In genomic region chr21:41425588-41425953, GRCh38 we compare ENCODE assay signal across 8 cellular contexts. TPM values are rescaled to one million over a fixed set of nuclear protein-coding genes. Genes with fewer than 3 reads are reported as not detected.
DNase-seq lines count a peak whose midpoint lies in the region; ATAC-seq, FAIRE-seq and TF ChIP-seq lines count a peak whose summit lies in the region.

No MANE protein-coding gene starts in this region.

- H3K9me3 ChIP-seq in Caco-2 (no peaks in the 10 kb centered on the region), OCI-LY1 (ENCODE audit: low read length) (no peaks in the 10 kb centered on the region), endothelial cell of umbilical vein (replicated peaks; ENCODE audit: control insufficient read depth, insufficient read depth, low read length) (no peaks in the 10 kb centered on the region), pancreas (no peaks in the 10 kb centered on the region)

- H3K36me3 ChIP-seq in Caco-2 (ENCODE audit: control insufficient read depth, insufficient read depth, low read length), result no peaks in the 10 kb centered on the region
- H3K36me3 ChIP-seq in OCI-LY1 (ENCODE audit: insufficient read depth, low read length), result peaks cover 6% of the 10 kb centered on the region; the same call in 1 of the 2 replicates
- H3K36me3 ChIP-seq in endothelial cell of umbilical vein (ENCODE audit: control insufficient read depth in 2 of 2, extremely low read depth in 1 of 2, insufficient read depth in 2 of 2, low read length in 2 of 2), result no peaks in the 10 kb centered on the region
- no peaks in the 10 kb centered on the region for H3K36me3 ChIP-seq in pancreas

- TF ChIP-seq POLR2A in endothelial cell of umbilical vein (IDR thresholded peaks at IDR 0.05; ENCODE audit: low read depth, low read length), result no peak

- H2AFZ ChIP-seq in OCI-LY1 (ENCODE audit: low read length) (no peak overlapping the region), endothelial cell of umbilical vein (ENCODE audit: low read depth, low read length) (peak overlapping the region; percentile 90)

- H3K4me2 ChIP-seq in OCI-LY1 (ENCODE audit: low read length), result peak overlapping the region; percentile 88
- peak overlapping the region; percentile 56 for H3K4me2 ChIP-seq in endothelial cell of umbilical vein (ENCODE audit: insufficient read depth, low read length)

- no peak for TF ChIP-seq CTCF in Caco-2 (IDR thresholded peaks at IDR 0.05; ENCODE audit: insufficient read depth in 1 of 2, low read depth in 1 of 2, low read length in 1 of 2, severe bottlenecking in 1 of 2, unreplicated experiment in 1 of 2)
- TF ChIP-seq CTCF in OCI-LY1 (IDR thresholded peaks at IDR 0.05; ENCODE audit: low read length), result no peak
- no peak for TF ChIP-seq CTCF in endothelial cell of umbilical vein (IDR thresholded peaks at IDR 0.05; ENCODE audit: extremely low read depth in 1 of 2, insufficient read depth in 1 of 2, low read depth in 1 of 2, low read length in 2 of 2)
- TF ChIP-seq CTCF in pancreas (IDR thresholded peaks at IDR 0.05), result no peak

- H4K20me1 ChIP-seq in OCI-LY1 (ENCODE audit: insufficient read depth, low read length), result no peaks in the 10 kb centered on the region
- no peaks in the 10 kb centered on the region for H4K20me1 ChIP-seq in endothelial cell of umbilical vein (replicated peaks; ENCODE audit: control insufficient read depth, extremely low read depth, insufficient read depth, low read length)

- peak overlapping the region; percentile 71 for H3K4me3 Mint-ChIP-seq in Caco-2 (ENCODE audit: unreplicated experiment)

- no peak overlapping the region for H3K27ac Mint-ChIP-seq in Caco-2 (ENCODE audit: unreplicated experiment)

- intact Hi-C loops in Caco-2 (cut with micrococcal nuclease; ENCODE audit: unreplicated experiment), result no loop called here
- intact Hi-C loops in endothelial cell of umbilical vein (cut with micrococcal nuclease), result no loop called here
- intact Hi-C loops in pancreas (cut with DNase I), result no loop called here

- no peaks in the 10 kb centered on the region for H3K79me2 ChIP-seq in OCI-LY1 (ENCODE audit: insufficient read depth, low read length)
- no peaks in the 10 kb centered on the region for H3K79me2 ChIP-seq in endothelial cell of umbilical vein (ENCODE audit: control insufficient read depth, insufficient read depth, low read length)

- no peaks in the 10 kb centered on the region for H3K9me3 Mint-ChIP-seq in Caco-2 (ENCODE audit: unreplicated experiment)

- FAIRE-seq in endothelial cell of umbilical vein (lab: Jason Lieb, UNC), result no peak
- FAIRE-seq in pancreas (lab: Jason Lieb, UNC), result no peak

- CTCF ChIA-PET in Caco-2 (lab: Charles Lee) (no interaction called here), endothelial cell of umbilical vein (lab: Charles Lee) (interaction anchor here (1.2 kb wide), 1 partner anchor 35 kb away, joined by 3 read pairs; no protein-coding TSS in a partner anchor)

- ATAC-seq in pancreas, result no peak

- H3K9me1 ChIP-seq in endothelial cell of umbilical vein (replicated peaks; ENCODE audit: control insufficient read depth, extremely low read depth, insufficient read depth, low read length), result no peaks in the 10 kb centered on the region

- dilution Hi-C loops in endothelial cell of umbilical vein (cut with MboI; ENCODE audit: extremely low pct_ligation_motif_present, low sequenced_read_pairs), result no loop called here

- DNase-seq in Caco-2 (no peak), endothelial cell of umbilical vein (ENCODE audit: low read depth, low spot score) (no peak), pancreas (no peak), NCI-H1694 treated with DMSO at 0.1 percent for 48 hours (lab: John Stamatoyannopoulos, UW) (no peak), NCI-H748 (lab: John Stamatoyannopoulos, UW; ENCODE audit: unreplicated experiment) (no peak), GM03348 (ENCODE audit: low spot score) (no peak), NOMO-1 (lab: John Stamatoyannopoulos, UW; ENCODE audit: unreplicated experiment in 2 of 2) (no peak)

- H3K4me1 Mint-ChIP-seq in Caco-2 (ENCODE audit: low read depth, unreplicated experiment), result no peaks in the 10 kb centered on the region

- no TSS peak for BruUV-seq in Caco-2 (replicated peaks; lab: Mats Ljungman, UMichigan)
- BruUV-seq in endothelial cell of umbilical vein (replicated peaks; lab: Mats Ljungman, UMichigan), result no TSS peak

- H3K9me2 ChIP-seq in OCI-LY1 (ENCODE audit: low read depth, low read length), result no peaks in the 10 kb centered on the region

- H3K27me3 Mint-ChIP-seq in Caco-2 (ENCODE audit: insufficient read depth, unreplicated experiment), result no peaks in the 10 kb centered on the region

- POLR2A ChIA-PET in Caco-2 (lab: Charles Lee), result interaction anchor here (0.6 kb wide), 1 partner anchor 732 kb away, joined by 3 read pairs; no protein-coding TSS in a partner anchor
- POLR2A ChIA-PET in endothelial cell of umbilical vein (lab: Charles Lee), result no interaction called here

- WGBS in pancreas, 2 donors, result 59 to 65% methylated on average over 7 of the region's 7 CpGs

- H3K4me3 ChIP-seq in Caco-2 (ENCODE audit: low read depth, low read length) (peak overlapping the region; percentile 33; the same call in 1 of the 2 replicates), OCI-LY1 (ENCODE audit: low read depth, low read length, poor library complexity, severe bottlenecking) (peak overlapping the region; percentile 81), endothelial cell of umbilical vein (replicated peaks in 1 of 3; ENCODE audit: insufficient read depth in 1 of 3, low read depth in 1 of 3, low read length in 3 of 3) (peak overlapping the region in 2 of 3 experiments; percentile 46 to 50), pancreas (peak overlapping the region; percentile 43 to 74 (median 55))

- H3F3A ChIP-seq in OCI-LY1 (ENCODE audit: insufficient read depth, low read length), result no peaks in the 10 kb centered on the region

- H3K27me3 ChIP-seq in Caco-2 (replicated peaks; ENCODE audit: control insufficient read depth, insufficient read depth, low read length) (no peaks in the 10 kb centered on the region), OCI-LY1 (ENCODE audit: insufficient read depth, low read length) (no peaks in the 10 kb centered on the region), endothelial cell of umbilical vein (ENCODE audit: control insufficient read depth in 2 of 2, insufficient read depth in 2 of 2, low read length in 2 of 2) (peaks cover 7 to 11% of the 10 kb centered on the region in 2 experiments), pancreas (no peaks in the 10 kb centered on the region)

- no peak overlapping the region for H3K27ac ChIP-seq in OCI-LY1 (ENCODE audit: low read depth, low read length, poor library complexity, severe bottlenecking)
- H3K27ac ChIP-seq in endothelial cell of umbilical vein (ENCODE audit: insufficient read depth, low read depth, low read length), result no peak overlapping the region
- H3K27ac ChIP-seq in pancreas, result peak overlapping the region in 1 of 4 donors; percentile 42

- peak overlapping the region; percentile 75 for H3K9ac ChIP-seq in OCI-LY1 (ENCODE audit: low read length)
- H3K9ac ChIP-seq in endothelial cell of umbilical vein (replicated peaks; ENCODE audit: extremely low read depth, insufficient read depth, low read length), result peak overlapping the region; percentile 29

- H3K36me3 Mint-ChIP-seq in Caco-2 (ENCODE audit: insufficient read depth, unreplicated experiment), result no peaks in the 10 kb centered on the region

- peaks cover 10% of the 10 kb centered on the region for H3K4me1 ChIP-seq in Caco-2
- H3K4me1 ChIP-seq in OCI-LY1 (ENCODE audit: insufficient read depth, low read length, severe bottlenecking), result peaks cover 42% of the 10 kb centered on the region
- peaks cover 6% of the 10 kb centered on the region for H3K4me1 ChIP-seq in endothelial cell of umbilical vein (ENCODE audit: control insufficient read depth, extremely low read depth, insufficient read depth, low read length)
- no peaks in the 10 kb centered on the region for H3K4me1 ChIP-seq in pancreas

TF ChIP-seq in endothelial cell of umbilical vein, 7 proteins besides CTCF, POLR2A, EP300 and RAD21:
- TF ChIP-seq JUN (IDR thresholded peaks at IDR 0.05; ENCODE audit: borderline replicate concordance, insufficient read depth, insufficient read length, low read depth) (no peak), FOS (IDR thresholded peaks at IDR 0.05; ENCODE audit: borderline replicate concordance, insufficient read depth, low read length) (no peak), EZH2 (IDR thresholded peaks at IDR 0.05; ENCODE audit: borderline replicate concordance, low read depth, low read length, severe bottlenecking) (no peak), MYC (IDR thresholded peaks at IDR 0.05; ENCODE audit: low read depth, low read length) (no peak), POLR2AphosphoS5 (IDR thresholded peaks at IDR 0.05; ENCODE audit: insufficient read depth, low read depth, low read length) (no peak)
- TF ChIP-seq, protein P1, sequence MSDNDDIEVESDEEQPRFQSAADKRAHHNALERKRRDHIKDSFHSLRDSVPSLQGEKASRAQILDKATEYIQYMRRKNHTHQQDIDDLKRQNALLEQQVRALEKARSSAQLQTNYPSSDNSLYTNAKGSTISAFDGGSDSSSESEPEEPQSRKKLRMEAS (IDR thresholded peaks at IDR 0.05; ENCODE audit: insufficient read depth, insufficient read length), result no peak
TF ChIP-seq in endothelial cell of umbilical vein: peak in this region for 0.

RNA-seq across cellular contexts. Expression of gene MX1, which starts 0.5 kb away (rescaled TPM):
- 16.3 and 18.9 TPM in 2 replicates for total RNA-seq in Caco-2 (2022)
- 4.3 and 25.1 TPM in 2 replicates for total RNA-seq in endothelial cell of umbilical vein
- polyA plus RNA-seq in endothelial cell of umbilical vein, result 5.9 and 6.4 TPM in 2 replicates
- 2.5 and 3.3 TPM in 2 replicates for polyA plus RNA-seq in endothelial cell of umbilical vein (2011; cell fraction: cytosol; rRNA removed)
- polyA plus RNA-seq in endothelial cell of umbilical vein (2011; cell fraction: nucleus; rRNA removed), result 11.9 and 12.6 TPM in 2 replicates
- polyA plus RNA-seq in endothelial cell of umbilical vein (2012), result 9.4 and 12.4 TPM in 2 replicates
- polyA minus RNA-seq in endothelial cell of umbilical vein, result 10.8 and 11.3 TPM in 2 replicates
- 3.2 TPM for polyA minus RNA-seq in endothelial cell of umbilical vein (2011; cell fraction: cytosol; rRNA and poly(A)+ RNA removed)
- 9.9 and 10.0 TPM in 2 replicates for polyA minus RNA-seq in endothelial cell of umbilical vein (2011; cell fraction: nucleus; rRNA and poly(A)+ RNA removed)
- total RNA-seq in pancreas, result 10 to 100 TPM in 3 of 6 donors, 1 to 10 TPM in 3; 4.9 to 21.4 (median 10.0) TPM
- 10 to 100 TPM; 10.3 to 12.0 TPM for polyA plus RNA-seq in pancreas
